ENCODE assay signal across 11 cellular contexts in the genomic region with DNA sequence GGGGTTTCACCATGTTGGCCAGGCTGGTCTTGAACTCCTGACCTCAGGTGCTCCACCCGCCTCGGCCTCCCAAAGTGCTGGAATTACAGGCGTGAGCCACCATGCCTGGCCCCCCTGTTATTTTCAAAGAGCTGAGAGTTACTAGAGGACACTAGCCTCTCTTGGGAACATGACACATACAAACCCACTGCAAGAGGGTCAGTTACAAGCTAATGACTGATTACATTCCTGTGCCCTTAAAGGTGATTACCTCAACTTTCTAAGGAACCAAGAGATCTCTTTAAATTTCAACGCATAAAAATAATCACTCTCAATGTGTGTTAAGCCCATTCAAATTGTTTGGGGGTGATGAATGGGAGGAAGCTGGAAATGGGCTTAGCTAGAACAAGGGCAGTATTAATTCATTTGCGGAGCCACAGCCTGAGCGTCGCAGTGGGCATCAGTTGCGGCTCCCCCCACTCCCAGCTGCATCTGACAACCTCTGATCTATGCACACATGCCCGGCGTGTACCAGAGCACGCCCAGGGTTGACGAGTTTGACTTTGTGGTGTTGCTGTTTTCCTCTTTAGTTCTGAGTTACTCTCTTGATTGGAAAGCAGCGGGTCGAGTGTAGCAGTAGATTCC.
DNase-seq lines count a peak whose midpoint lies in the region; ATAC-seq and TF ChIP-seq lines count a peak whose summit lies in the region.
"Had no signal": no experiment of that assay in that cellular context is flagged by ENCODE, and none has a peak within 500 bp of the region (broad histone marks: within the 10 kb centered on the region; RNA-seq: fewer than 3 reads in every experiment).

No MANE protein-coding gene starts in this region.

- H3K36me3 Mint-ChIP-seq in chondrocyte (ENCODE audit: low read depth): peaks cover 4% of the 10 kb centered on the region
- H3K36me3 Mint-ChIP-seq: naive B cell had no signal

- peak overlapping the region; percentile 10 for H3K4me2 ChIP-seq in mesenchymal stem cell (ENCODE audit: low read length, poor library complexity, severe bottlenecking)

- H3K27me3 ChIP-seq in mesenchymal stem cell (ENCODE audit: control insufficient read depth in 1 of 2, insufficient read depth in 1 of 2, low read length in 2 of 2) (peaks cover 0 to 26% of the 10 kb centered on the region in 2 experiments), thyroid gland (no peaks in the 10 kb centered on the region)
- H3K27me3 ChIP-seq: SJSA1 had no signal

- no peak overlapping the region for H2BK5ac ChIP-seq in mesenchymal stem cell (ENCODE audit: low read depth, low read length, poor library complexity, severe bottlenecking)

- H3K4me3 ChIP-seq in mesenchymal stem cell (ENCODE audit: insufficient read depth in 1 of 2, low read depth in 1 of 2, low read length in 2 of 2) (peak overlapping the region in 1 of 2 experiments; percentile 64), thyroid gland (replicated peaks in 1 of 3) (no peak overlapping the region)
- H3K4me3 ChIP-seq: SJSA1 had no signal

- H3K9me3 ChIP-seq in mesenchymal stem cell (ENCODE audit: control insufficient read depth, low read length) (no peaks in the 10 kb centered on the region), thyroid gland (no peaks in the 10 kb centered on the region)
- H3K9me3 ChIP-seq: SJSA1 had no signal

- H3K27me3 Mint-ChIP-seq in chondrocyte (ENCODE audit: low read depth): no peaks in the 10 kb centered on the region

- peak overlapping the region; percentile 93 for H3K27ac Mint-ChIP-seq in chondrocyte (ENCODE audit: unreplicated experiment)

- H3K79me1 ChIP-seq in mesenchymal stem cell (replicated peaks; ENCODE audit: low read length, poor library complexity, severe bottlenecking): no peaks in the 10 kb centered on the region

- peak overlapping the region; percentile 17 to 73 for H3K4ac ChIP-seq in mesenchymal stem cell (ENCODE audit: low read depth in 1 of 2, low read length in 2 of 2)

- no peak overlapping the region for H2BK15ac ChIP-seq in mesenchymal stem cell (ENCODE audit: low read depth, poor library complexity, severe bottlenecking)

- intact Hi-C loops in thyroid gland (cut with DNase I): no loop called here

- no peaks in the 10 kb centered on the region for H3K9me3 Mint-ChIP-seq in chondrocyte (ENCODE audit: low read depth)

- peak overlapping the region; percentile 51 for H3K9ac ChIP-seq in mesenchymal stem cell (ENCODE audit: low read length)

- peak overlapping the region; percentile 54 for H3K4me3 Mint-ChIP-seq in chondrocyte (ENCODE audit: unreplicated experiment)

- peak overlapping the region; percentile 69 for H4K8ac ChIP-seq in mesenchymal stem cell (ENCODE audit: low read length)

- WGBS in mesenchymal stem cell: 13% methylated on average over 9 of the region's 14 CpGs
- 54 to 69% methylated on average over 14 of the region's 14 CpGs for WGBS in thyroid gland, 2 donors

- H3K36me3 ChIP-seq in mesenchymal stem cell (ENCODE audit: control insufficient read depth in 1 of 2, insufficient read depth in 2 of 2, low read depth in 1 of 2, low read length in 2 of 2) (no peaks in the 10 kb centered on the region), thyroid gland (no peaks in the 10 kb centered on the region)
- H3K36me3 ChIP-seq: SJSA1 had no signal

- no peak overlapping the region for H2BK120ac ChIP-seq in mesenchymal stem cell (ENCODE audit: low read depth, low read length)

- TF ChIP-seq POLR2A in thyroid gland (IDR thresholded peaks at IDR 0.05): no peak

- DNase-seq in M059J (ENCODE audit: low read depth): peak; percentile 73
- no peak for DNase-seq in chondrocyte (ENCODE audit: low spot score)
- peak; percentile 63 for DNase-seq in mesenchymal stem cell
- no peak for DNase-seq in thyroid gland
- DNase-seq in NCI-H526 (lab: John Stamatoyannopoulos, UW): no peak
- no peak for DNase-seq in NCI-H1694 treated with DMSO at 0.1 percent for 48 hours (lab: John Stamatoyannopoulos, UW)
- DNase-seq in NCI-H2107 treated with DMSO at 0.1 percent for 48 hours (lab: John Stamatoyannopoulos, UW; ENCODE audit: unreplicated experiment): no peak
- DNase-seq: naive B cell, NCI-H1105 had no signal

- peak overlapping the region; percentile 85 to 92 for H2BK12ac ChIP-seq in mesenchymal stem cell (ENCODE audit: low read length in 2 of 2)

- H2AK5ac ChIP-seq in mesenchymal stem cell (ENCODE audit: low read length, severe bottlenecking): peak overlapping the region; percentile 31

- peak overlapping the region; percentile 76 to 84 for H3K18ac ChIP-seq in mesenchymal stem cell (ENCODE audit: low read depth in 1 of 2, low read length in 2 of 2)

- H3K4me1 Mint-ChIP-seq in chondrocyte (ENCODE audit: low read depth): peaks cover 75% of the 10 kb centered on the region
- H3K4me1 Mint-ChIP-seq: naive B cell had no signal

- H3K4me1 ChIP-seq in mesenchymal stem cell (ENCODE audit: control insufficient read depth, insufficient read depth, low read depth, low read length): peaks cover 2% of the 10 kb centered on the region
- peaks cover 7 to 26% of the 10 kb centered on the region in 2 donors for H3K4me1 ChIP-seq in thyroid gland
- H3K4me1 ChIP-seq: SJSA1 had no signal

- no peak overlapping the region for H3K23ac ChIP-seq in mesenchymal stem cell (ENCODE audit: low read length in 2 of 2)

- no peak for ATAC-seq in HG03342 (IDR thresholded peaks at IDR 0.05; ENCODE audit: unreplicated experiment)

- peak overlapping the region; percentile 58 for H3K27ac ChIP-seq in mesenchymal stem cell (ENCODE audit: low read length, poor library complexity, severe bottlenecking)
- H3K27ac ChIP-seq in thyroid gland: peak overlapping the region in 2 of 3 donors; percentile 33 to 52
- H3K27ac ChIP-seq: SJSA1 had no signal

- peak overlapping the region in 1 of 2 experiments; percentile 73 for H3K14ac ChIP-seq in mesenchymal stem cell (ENCODE audit: low read length in 2 of 2)

- TF ChIP-seq CTCF in chondrocyte (IDR thresholded peaks at IDR 0.05) (no peak), thyroid gland (IDR thresholded peaks at IDR 0.05) (no peak)

- no peak overlapping the region for H4K91ac ChIP-seq in mesenchymal stem cell (ENCODE audit: low read length)

- no peak overlapping the region for H2AFZ ChIP-seq in mesenchymal stem cell (ENCODE audit: low read depth, low read length)

Comparison
In these comparisons a context has a peak if more than half of its experiments do, and no peak if none do; other contexts are left out.
1. DNase-seq: peak in M059J (single experiment) and mesenchymal stem cell (single experiment); none in chondrocyte (single experiment), thyroid gland (0 of 2), NCI-H526 (0 of 2), NCI-H1694 treated with DMSO at 0.1 percent for 48 hours (single experiment) and NCI-H2107 treated with DMSO at 0.1 percent for 48 hours (single experiment).